8 cellular contexts compared by ENCODE assay signal in the genomic region with DNA sequence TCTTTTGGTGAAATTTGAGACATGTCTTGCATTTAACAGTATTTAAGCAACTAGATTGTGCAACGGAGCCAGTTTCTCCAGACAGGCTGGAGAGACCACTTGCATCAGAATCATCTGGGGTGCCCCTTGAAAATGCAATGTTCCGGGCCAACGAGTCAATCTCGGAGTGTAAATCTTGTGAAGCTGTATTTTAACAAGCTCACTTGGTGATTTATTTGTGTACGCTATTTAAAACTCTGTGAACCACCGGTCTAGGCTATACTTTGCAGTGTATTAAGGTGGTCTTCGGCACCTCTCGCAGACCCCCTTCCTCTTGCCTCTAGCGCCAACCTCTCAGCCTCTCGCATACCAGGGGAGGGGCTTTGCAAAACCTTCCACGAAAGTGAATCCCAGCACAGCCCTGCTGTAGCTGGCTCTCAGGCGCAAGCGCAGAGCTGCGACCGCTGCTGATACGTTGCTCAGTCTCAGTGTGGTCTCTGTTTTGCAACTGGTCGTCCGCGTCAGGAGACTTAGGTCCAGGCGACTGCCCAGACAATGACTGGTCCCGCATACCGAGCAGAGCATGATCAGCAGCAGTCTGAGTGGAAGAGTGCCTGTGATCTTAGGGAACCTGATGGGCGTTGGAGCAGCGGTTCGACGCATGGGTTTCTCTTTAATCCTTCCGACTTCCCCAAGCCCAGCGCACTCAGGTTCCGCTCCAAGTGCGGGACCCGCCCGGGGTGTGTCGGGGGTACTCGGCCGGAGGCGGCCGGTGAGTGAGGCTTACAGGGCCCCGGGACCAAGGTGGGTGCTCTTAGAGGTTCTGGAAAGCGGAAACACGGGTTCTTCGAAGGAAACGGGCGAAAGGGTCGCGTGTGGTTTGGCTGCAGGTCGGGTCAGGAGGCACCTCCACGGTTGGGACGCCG. TPM values are rescaled to one million over a fixed set of nuclear protein-coding genes. Genes with fewer than 3 reads are reported as not detected.
DNase-seq lines count a peak whose midpoint lies in the region; ATAC-seq and TF ChIP-seq lines count a peak whose summit lies in the region.

A gene (plus strand): TSS at position 467 of the 905 bp plus-strand sequence. CDS start 11,612 bp downstream, outside the sequence.

- H3K36me3 ChIP-seq in ectodermal cell (ENCODE audit: control insufficient read depth, insufficient read depth, low read length): no peaks in the 10 kb centered on the region
- H3K36me3 ChIP-seq in lower lobe of right lung: no peaks in the 10 kb centered on the region

- H3K4me3 ChIP-seq in ectodermal cell (ENCODE audit: insufficient read depth, low read depth, low read length): peak within 1 kb of the TSS; percentile 82
- peak within 1 kb of the TSS; percentile 78 for H3K4me3 ChIP-seq in lower lobe of right lung

- DNase-seq in Ammon's horn (ENCODE audit: low spot score) (peak; percentile 91), NCI-H524 treated with DMSO at 0.1 percent for 48 hours (lab: John Stamatoyannopoulos, UW) (peak; percentile 67), lower lobe of right lung (peak; percentile 78)
- DNase-seq in activated CD4-positive, alpha-beta T cell treated with anti-CD3 and anti-CD28 coated beads, Interleukin-2, amount 50 U/mL, for 48 hours: peak; percentile 76 to 80
- peak; percentile 50 to 68 (median 63) for DNase-seq in stimulated activated CD4-positive, alpha-beta T cell treated with anti-CD3 and anti-CD28 coated beads, TNF-alpha, amount 100 ng/mL, for 24 hours (ENCODE audit: low read depth in 3 of 3)

- H3K27ac ChIP-seq in ectodermal cell (ENCODE audit: insufficient read depth, low read depth, low read length, poor library complexity, severe bottlenecking): peak within 1 kb of the TSS; percentile 61
- H3K27ac ChIP-seq in lower lobe of right lung: peak within 1 kb of the TSS; percentile 76

- no peaks in the 10 kb centered on the region for H3K4me1 ChIP-seq in ectodermal cell (ENCODE audit: control insufficient read depth, insufficient read depth, low read length)
- H3K4me1 ChIP-seq in lower lobe of right lung: peaks cover 9% of the 10 kb centered on the region

- no peak for TF ChIP-seq CTCF in lower lobe of right lung (IDR thresholded peaks at IDR 0.05)

- no peaks in the 10 kb centered on the region for H3K27me3 ChIP-seq in ectodermal cell (ENCODE audit: control insufficient read depth, insufficient read depth, low read length, poor library complexity, severe bottlenecking)
- H3K27me3 ChIP-seq in lower lobe of right lung (ENCODE audit: low read depth): no peaks in the 10 kb centered on the region

- intact Hi-C loops in lower lobe of right lung (cut with DNase I): no loop called here

- H3K9me3 ChIP-seq in ectodermal cell (ENCODE audit: control insufficient read depth, low read length) (no peaks in the 10 kb centered on the region), lower lobe of right lung (no peaks in the 10 kb centered on the region)

- peak; percentile 93 for ATAC-seq in GM19023 (IDR thresholded peaks at IDR 0.05; ENCODE audit: unreplicated experiment)
- peak; percentile 69 for ATAC-seq in HG03342 (IDR thresholded peaks at IDR 0.05; ENCODE audit: unreplicated experiment)
- peak; percentile 95 to 97 for ATAC-seq in lower lobe of right lung

- 2% methylated on average over 49 of the region's 49 CpGs for WGBS in ectodermal cell, 2 experiments

RNA-seq across cellular contexts. Expression of the gene that starts here (rescaled TPM):
- 13.9 TPM for polyA plus RNA-seq in ectodermal cell (2013, experiment 1 of 4)
- polyA plus RNA-seq in ectodermal cell (2013, experiment 2 of 4): 12.0 TPM
- 12.7 TPM for polyA plus RNA-seq in ectodermal cell (2013, experiment 3 of 4)
- 15.2 TPM for polyA plus RNA-seq in ectodermal cell (2013, experiment 4 of 4)
- total RNA-seq in lower lobe of right lung: 2.0 TPM

Comparison
In these comparisons a context has a peak if more than half of its experiments do, and no peak if none do; other contexts are left out.
1. Peak in every context shown above with its lines: DNase-seq, ATAC-seq, H3K4me3 ChIP-seq and H3K27ac ChIP-seq.